8 cellular contexts compared by ENCODE assay signal in genomic region chr12:12999959-13000615, GRCh38. TPM values are rescaled to one million over a fixed set of nuclear protein-coding genes. Genes with fewer than 3 reads are reported as not detected.
DNase-seq lines count a peak whose midpoint lies in the region; ATAC-seq and TF ChIP-seq lines count a peak whose summit lies in the region.

HEBP1 (minus strand) TSS chr12:13000265; CDS start chr12:13000114, 151 bp downstream.

- H3K4me1 ChIP-seq in testis: peaks cover 26% of the 10 kb centered on the region

- peak within 1 kb of the TSS; percentile 85 to 87 for H3K4me3 ChIP-seq in testis

- DNase-seq in GM03348 (ENCODE audit: low spot score) (peak; percentile 99), NCI-H1092 treated with DMSO at 0.1 percent for 48 hours (lab: John Stamatoyannopoulos, UW) (peak; percentile 88), SW 1271 (lab: John Stamatoyannopoulos, UW) (peak; percentile 60 to 91), glutamatergic neuron (peak; percentile 98), osteocyte (ENCODE audit: extremely low spot score, unreplicated experiment) (peak; percentile 98), testis (peak; percentile 97)
- DNase-seq in activated naive CD8-positive, alpha-beta T cell treated with anti-CD3 and anti-CD28 coated beads, Interleukin-2, amount 10 ng/mL, durations not matched to agents 7 days and 5 days: peak; percentile 98

- peak; percentile 45 for TF ChIP-seq POLR2A in testis (IDR thresholded peaks at IDR 0.05)

- peak; percentile 86 for ATAC-seq in HG02642 (IDR thresholded peaks at IDR 0.05; ENCODE audit: poor library complexity, unreplicated experiment)
- ATAC-seq in activated naive CD8-positive, alpha-beta T cell treated with anti-CD3 and anti-CD28 coated beads, Interleukin-2, amount 10 ng/mL, durations not matched to agents 7 days and 5 days (ENCODE audit: low read depth): peak; percentile 80

- WGBS in testis, 2 donors: 1% methylated on average over 32 to 62 of the region's 69 CpGs

- H3K9me3 Mint-ChIP-seq in activated naive CD8-positive, alpha-beta T cell treated with anti-CD3 and anti-CD28 coated beads, Interleukin-2, amount 10 ng/mL, durations not matched to agents 7 days and 5 days: no peaks in the 10 kb centered on the region
- H3K9me3 Mint-ChIP-seq in glutamatergic neuron (ENCODE audit: unreplicated experiment): peaks cover 5% of the 10 kb centered on the region
- no peaks in the 10 kb centered on the region for H3K9me3 Mint-ChIP-seq in osteocyte (ENCODE audit: unreplicated experiment)

- peak within 1 kb of the TSS; percentile 26 for H3K27ac Mint-ChIP-seq in activated naive CD8-positive, alpha-beta T cell treated with anti-CD3 and anti-CD28 coated beads, Interleukin-2, amount 10 ng/mL, durations not matched to agents 7 days and 5 days
- H3K27ac Mint-ChIP-seq in glutamatergic neuron (ENCODE audit: unreplicated experiment): peak within 1 kb of the TSS; percentile 75
- peak within 1 kb of the TSS; percentile 93 for H3K27ac Mint-ChIP-seq in osteocyte (ENCODE audit: unreplicated experiment)

- H3K9me3 ChIP-seq in testis: no peaks in the 10 kb centered on the region

- TF ChIP-seq CTCF in glutamatergic neuron (IDR thresholded peaks at IDR 0.05; ENCODE audit: partially characterized antibody, unreplicated experiment) (no peak), osteocyte (IDR thresholded peaks at IDR 0.05) (no peak), testis (IDR thresholded peaks at IDR 0.05) (no peak)

- H3K4me1 Mint-ChIP-seq in activated naive CD8-positive, alpha-beta T cell treated with anti-CD3 and anti-CD28 coated beads, Interleukin-2, amount 10 ng/mL, durations not matched to agents 7 days and 5 days: peaks cover 19% of the 10 kb centered on the region
- H3K4me1 Mint-ChIP-seq in glutamatergic neuron (ENCODE audit: low read depth, unreplicated experiment) (peaks cover 6% of the 10 kb centered on the region), osteocyte (ENCODE audit: unreplicated experiment) (peaks cover 33% of the 10 kb centered on the region)

- H3K4me3 Mint-ChIP-seq in activated naive CD8-positive, alpha-beta T cell treated with anti-CD3 and anti-CD28 coated beads, Interleukin-2, amount 10 ng/mL, durations not matched to agents 7 days and 5 days: peak within 1 kb of the TSS; percentile 82
- peak within 1 kb of the TSS; percentile 94 for H3K4me3 Mint-ChIP-seq in glutamatergic neuron (ENCODE audit: unreplicated experiment)
- H3K4me3 Mint-ChIP-seq in osteocyte (ENCODE audit: unreplicated experiment): peak within 1 kb of the TSS; percentile 93

- POLR2A ChIA-PET in activated naive CD8-positive, alpha-beta T cell treated with anti-CD3 and anti-CD28 coated beads, Interleukin-2, amount 10 ng/mL, durations not matched to agents 7 days and 5 days (lab: Charles Lee): no interaction called here

- intact Hi-C loops in testis (cut with DNase I; ENCODE audit: low total_unique reads): loop anchor here (5.0 kb wide), 1 partner anchor 97 kb away; no protein-coding TSS in a partner anchor

- no peaks in the 10 kb centered on the region for H3K27me3 ChIP-seq in testis

- peak within 1 kb of the TSS; percentile 87 to 96 for H3K27ac ChIP-seq in testis

- peaks cover 29% of the 10 kb centered on the region for H3K27me3 Mint-ChIP-seq in activated naive CD8-positive, alpha-beta T cell treated with anti-CD3 and anti-CD28 coated beads, Interleukin-2, amount 10 ng/mL, durations not matched to agents 7 days and 5 days
- peaks cover 8% of the 10 kb centered on the region for H3K27me3 Mint-ChIP-seq in glutamatergic neuron (ENCODE audit: unreplicated experiment)
- no peaks in the 10 kb centered on the region for H3K27me3 Mint-ChIP-seq in osteocyte (ENCODE audit: unreplicated experiment)

- no peaks in the 10 kb centered on the region for H3K36me3 Mint-ChIP-seq in activated naive CD8-positive, alpha-beta T cell treated with anti-CD3 and anti-CD28 coated beads, Interleukin-2, amount 10 ng/mL, durations not matched to agents 7 days and 5 days
- H3K36me3 Mint-ChIP-seq in glutamatergic neuron (ENCODE audit: unreplicated experiment) (peaks cover 5% of the 10 kb centered on the region), osteocyte (ENCODE audit: unreplicated experiment) (peaks cover 2% of the 10 kb centered on the region)

- no peaks in the 10 kb centered on the region for H3K36me3 ChIP-seq in testis (ENCODE audit: low read depth, missing control alignments)

RNA-seq across cellular contexts. Expression of gene HEBP1, which starts in this region (rescaled TPM):
- 10 to 100 TPM; 13.9 to 17.6 TPM for total RNA-seq in activated naive CD8-positive, alpha-beta T cell treated with anti-CD3 and anti-CD28 coated beads, Interleukin-2, amount 10 ng/mL, durations not matched to agents 7 days and 5 days
- total RNA-seq in glutamatergic neuron (ENCODE audit: unreplicated experiment): 3.0 TPM
- 54.8 and 56.7 TPM in 2 replicates for total RNA-seq in osteocyte
- 10 to 100 TPM; 48.7 to 55.6 TPM for total RNA-seq in testis
- polyA plus RNA-seq in testis (ENCODE audit: insufficient read depth, low read depth, low replicate concordance): 57.3 TPM

Comparison
In these comparisons a context has a peak if more than half of its experiments do, and no peak if none do; other contexts are left out.
1. Peak in every context shown above with its lines: DNase-seq, ATAC-seq, H3K4me3 ChIP-seq and H3K27ac ChIP-seq.
2. H3K27ac Mint-ChIP-seq: peak in every context shown above with its lines; median percentile 93 in osteocyte; 75 in glutamatergic neuron; 26 in activated naive CD8-positive, alpha-beta T cell treated with anti-CD3 and anti-CD28 coated beads, Interleukin-2, amount 10 ng/mL, durations not matched to agents 7 days and 5 days.